ENCODE assay signal across 8 cellular contexts in the genomic region with DNA sequence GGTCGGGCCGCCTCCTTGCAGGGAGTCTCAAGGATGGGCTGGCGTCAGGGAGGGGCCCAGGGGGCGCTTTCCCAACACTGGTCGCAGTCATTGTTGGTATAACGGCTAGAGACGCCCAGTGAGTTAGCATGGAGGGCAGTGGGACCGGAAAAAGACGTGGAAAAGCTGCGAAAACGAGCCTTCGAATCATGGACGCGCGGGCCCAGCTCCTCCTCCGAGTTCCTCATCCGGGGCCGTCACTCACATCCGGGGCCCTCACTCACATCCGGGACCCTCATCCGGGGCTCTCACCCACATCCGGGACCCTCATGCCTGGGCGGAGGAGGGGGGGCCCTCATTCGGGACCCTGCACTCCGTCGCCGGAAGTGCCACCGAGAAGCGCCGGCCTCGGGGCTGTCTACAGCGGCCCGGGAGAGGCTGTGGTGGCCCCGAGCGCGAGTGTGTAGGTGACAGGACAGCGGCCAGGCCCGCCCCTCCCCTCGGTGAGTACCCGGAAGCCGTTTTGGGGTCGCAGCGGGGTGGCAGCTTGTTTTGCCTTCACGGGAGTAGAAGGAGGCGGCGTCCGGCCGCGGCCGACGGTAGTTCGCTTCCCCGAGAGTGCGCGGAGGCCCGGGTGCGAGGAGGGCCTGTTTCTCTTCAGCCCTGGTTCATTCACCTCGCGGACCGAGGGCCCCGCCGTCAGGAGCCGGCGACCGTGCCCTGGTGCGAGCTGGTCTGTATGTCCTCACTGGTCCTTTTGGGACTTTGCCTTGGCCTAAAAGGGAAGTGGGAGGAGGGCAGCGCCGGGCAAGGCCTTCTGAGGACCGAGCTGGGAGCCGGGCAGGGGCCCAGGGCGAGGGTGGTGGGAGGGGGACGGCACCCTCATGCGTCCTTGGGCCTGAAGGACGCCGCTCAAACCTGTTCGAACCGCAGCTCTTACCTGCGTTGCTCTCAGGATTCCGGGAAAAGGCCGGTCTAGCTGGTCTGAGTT. TPM values are rescaled to one million over a fixed set of nuclear protein-coding genes. Genes with fewer than 3 reads are reported as not detected.
DNase-seq lines count a peak whose midpoint lies in the region; ATAC-seq and TF ChIP-seq lines count a peak whose summit lies in the region.

A gene with protein sequence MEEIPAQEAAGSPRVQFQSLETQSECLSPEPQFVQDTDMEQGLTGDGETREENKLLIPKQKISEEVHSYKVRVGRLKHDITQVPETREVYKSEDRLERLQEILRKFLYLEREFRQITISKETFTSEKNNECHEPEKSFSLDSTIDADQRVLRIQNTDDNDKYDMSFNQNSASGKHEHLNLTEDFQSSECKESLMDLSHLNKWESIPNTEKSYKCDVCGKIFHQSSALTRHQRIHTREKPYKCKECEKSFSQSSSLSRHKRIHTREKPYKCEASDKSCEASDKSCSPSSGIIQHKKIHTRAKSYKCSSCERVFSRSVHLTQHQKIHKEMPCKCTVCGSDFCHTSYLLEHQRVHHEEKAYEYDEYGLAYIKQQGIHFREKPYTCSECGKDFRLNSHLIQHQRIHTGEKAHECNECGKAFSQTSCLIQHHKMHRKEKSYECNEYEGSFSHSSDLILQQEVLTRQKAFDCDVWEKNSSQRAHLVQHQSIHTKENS (plus strand): TSS at position 337 of the 970 bp plus-strand sequence. CDS start 1,918 bp downstream, outside the sequence.

- H3F3A ChIP-seq in PC-3 (ENCODE audit: low read length, unreplicated experiment): no peaks in the 10 kb centered on the region

- no peaks in the 10 kb centered on the region for H3K9me3 ChIP-seq in PC-3 (ENCODE audit: low read length)

- no peak within 1 kb of the TSS for H3K27ac ChIP-seq in PC-3 (ENCODE audit: low read length)

- CTCF ChIA-PET in PC-3 (lab: Charles Lee): no interaction called here

- H3K4me1 ChIP-seq in PC-3 (ENCODE audit: insufficient read depth, low read length): peaks cover 18% of the 10 kb centered on the region

- TF ChIP-seq CTCF in retinal pigment epithelial cell (conservative IDR thresholded peaks at IDR 0.05; ENCODE audit: low read depth, low read length) (no peak), PC-3 (conservative IDR thresholded peaks at IDR 0.05; ENCODE audit: low read depth, low read length) (no peak)

- H3K79me2 ChIP-seq in PC-3 (ENCODE audit: low read length): no peaks in the 10 kb centered on the region

- H3K4me3 ChIP-seq in retinal pigment epithelial cell (ENCODE audit: low read length) (peak within 1 kb of the TSS; percentile 95), PC-3 (ENCODE audit: low read length) (no peak within 1 kb of the TSS)

- H3K36me3 ChIP-seq in PC-3 (ENCODE audit: low read depth, low read length): no peaks in the 10 kb centered on the region

- no peaks in the 10 kb centered on the region for H3K9me2 ChIP-seq in PC-3 (replicated peaks; ENCODE audit: low read length)

- no peaks in the 10 kb centered on the region for H4K20me1 ChIP-seq in PC-3 (ENCODE audit: low read length)

- DNase-seq in NCI-H1930 (lab: John Stamatoyannopoulos, UW) (peak; percentile 96), T-helper 22 cell (ENCODE audit: low read depth) (peak; percentile 89), astrocyte of the hippocampus (ENCODE audit: low read depth, low spot score) (peak; percentile 95), hippocampal formation (lab: John Stamatoyannopoulos, UW) (peak; percentile 77 to 89), retinal pigment epithelial cell (ENCODE audit: low read depth) (peak; percentile 58), PC-3 (no peak)

- no peak within 1 kb of the TSS for H3K9ac ChIP-seq in PC-3 (ENCODE audit: low read length)

- ATAC-seq in GM18498 (IDR thresholded peaks at IDR 0.05; ENCODE audit: unreplicated experiment) (peak; percentile 85), HG02884 (IDR thresholded peaks at IDR 0.05; ENCODE audit: unreplicated experiment) (peak; percentile 83), PC-3 (no peak)

- no peak within 1 kb of the TSS for H2AFZ ChIP-seq in PC-3 (ENCODE audit: low read length)

- POLR2A ChIA-PET in PC-3 (lab: Charles Lee; ENCODE audit: unreplicated experiment): no interaction called here

- H3K27me3 ChIP-seq in PC-3 (ENCODE audit: low read length): no peaks in the 10 kb centered on the region

- H3K4me2 ChIP-seq in PC-3 (ENCODE audit: low read length): no peak within 1 kb of the TSS

- intact Hi-C loops in PC-3 (cut with micrococcal nuclease): no loop called here

- BruUV-seq in PC-3 (replicated peaks; lab: Mats Ljungman, UMichigan): no TSS peak

RNA-seq across cellular contexts. Expression of the gene that starts here (rescaled TPM):
- total RNA-seq in PC-3 (2014; rRNA removed): not detected in 2 replicates
